8 cellular contexts compared by ENCODE assay signal in the genomic region with DNA sequence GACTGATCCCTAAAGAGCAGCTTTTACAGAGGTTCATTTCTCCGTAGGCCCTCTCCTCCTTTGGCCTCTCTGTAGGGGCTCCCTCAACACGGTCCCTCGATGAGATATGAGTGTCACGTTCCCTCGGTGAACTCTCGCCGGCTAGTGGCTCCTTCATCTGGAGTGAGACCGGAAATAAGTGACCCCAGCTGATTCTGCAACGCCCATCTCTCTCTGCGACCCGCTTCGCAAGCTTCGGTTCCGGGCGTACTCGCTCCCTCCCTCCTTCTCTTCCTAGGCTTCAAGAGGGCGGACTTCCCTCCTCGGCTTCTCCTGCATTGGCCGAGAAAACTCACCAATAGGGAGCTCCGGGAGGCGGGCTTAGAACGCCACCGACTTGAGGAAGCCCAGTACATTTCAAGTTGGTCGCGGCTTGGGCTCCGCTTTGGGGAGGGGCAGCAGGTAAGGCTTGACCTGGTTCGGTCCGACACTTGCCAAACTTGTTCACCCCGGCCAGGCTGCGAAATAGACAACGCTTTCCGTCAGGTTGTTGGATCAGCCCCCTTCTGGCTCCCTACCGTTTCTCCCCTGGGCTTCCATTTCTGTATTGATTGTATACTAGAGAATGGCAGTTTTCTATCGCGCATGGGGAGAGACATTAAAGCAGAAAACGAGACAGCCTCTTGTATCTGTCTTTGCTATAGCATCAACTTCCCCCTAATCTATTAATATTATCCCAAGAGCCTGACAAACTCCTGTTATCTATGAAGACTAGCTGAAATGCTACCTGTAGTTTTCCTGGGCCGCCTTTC. TPM values are rescaled to one million over a fixed set of nuclear protein-coding genes. Genes with fewer than 3 reads are reported as not detected.
A peak's percentile ranks its signal among the peaks of the same experiment; 100 is the strongest.
DNase-seq lines count a peak whose midpoint lies in the region; ATAC-seq, FAIRE-seq and TF ChIP-seq lines count a peak whose summit lies in the region.

A gene (minus strand): TSS at position 248 of the 791 bp plus-strand sequence. CDS start 2,816 bp downstream, outside the sequence.
A gene with protein sequence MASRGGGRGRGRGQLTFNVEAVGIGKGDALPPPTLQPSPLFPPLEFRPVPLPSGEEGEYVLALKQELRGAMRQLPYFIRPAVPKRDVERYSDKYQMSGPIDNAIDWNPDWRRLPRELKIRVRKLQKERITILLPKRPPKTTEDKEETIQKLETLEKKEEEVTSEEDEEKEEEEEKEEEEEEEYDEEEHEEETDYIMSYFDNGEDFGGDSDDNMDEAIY (plus strand): TSS at position 363 of the 791 bp plus-strand sequence. CDS start 10,176 bp downstream, outside the sequence.

- H3K27me3 ChIP-seq in HepG2 (ENCODE audit: control insufficient read depth in 1 of 2, insufficient read depth in 2 of 2, low read length in 2 of 2): peaks cover 0 to 25% of the 10 kb centered on the region in 2 experiments; a peak in 3 of 5 replicates

- TF ChIP-seq POLR2A in HepG2 (IDR thresholded peaks at IDR 0.05; ENCODE audit: insufficient read depth in 1 of 2, low read depth in 2 of 2, low read length in 2 of 2): peak; percentile 57 to 85

- H3K9me3 Mint-ChIP-seq in activated CD4-positive, alpha-beta T cell treated with anti-CD3 and anti-CD28 coated beads, Interleukin-2, amount 10 ng/mL, durations not matched to agents 7 days and 5 days: peaks cover 7% of the 10 kb centered on the region
- peaks cover 7% of the 10 kb centered on the region for H3K9me3 Mint-ChIP-seq in dendritic cell treated with granulocyte-macrophage colony-stimulating factor and Interleukin-4, amounts not matched to agents 40 ng/mL and 50 ng/mL, for 4 days

- FAIRE-seq in HepG2 (lab: Jason Lieb, UNC): peak; percentile 97

- CTCF ChIA-PET in activated CD4-positive, alpha-beta T cell treated with anti-CD3 and anti-CD28 coated beads, Interleukin-2, amount 10 ng/mL, durations not matched to agents 7 days and 5 days (lab: Charles Lee): interaction anchor here (0.7 to 3.9 kb wide), 10 partner anchors 8 to 119 kb away, joined by 3 to 43 read pairs (median 5); a partner anchor contains a TSS
- CTCF ChIA-PET in HepG2 (lab: Yijun Ruan, JAX; ENCODE audit: low intra/inter-chr PET ratio, low total read pairs): no interaction called here

- TF ChIP-seq RAD21 in HepG2 (CRISPR knock-in tag; IDR thresholded peaks at IDR 0.05): 0 out of 2 replicates have a peak, but pooled peaks have one; percentile 29

- no peaks in the 10 kb centered on the region for H4K20me1 ChIP-seq in HepG2 (ENCODE audit: insufficient read depth, low read length)

- H3K4me2 ChIP-seq in HepG2 (ENCODE audit: low read depth, low read length): peak within 1 kb of the TSS; percentile 93

- H3K4me3 Mint-ChIP-seq in activated CD4-positive, alpha-beta T cell treated with anti-CD3 and anti-CD28 coated beads, Interleukin-2, amount 10 ng/mL, durations not matched to agents 7 days and 5 days: peak within 1 kb of the TSS; percentile 95
- H3K4me3 Mint-ChIP-seq in dendritic cell treated with granulocyte-macrophage colony-stimulating factor and Interleukin-4, amounts not matched to agents 40 ng/mL and 50 ng/mL, for 4 days: peak within 1 kb of the TSS; percentile 85

- H3K27ac Mint-ChIP-seq in activated CD4-positive, alpha-beta T cell treated with anti-CD3 and anti-CD28 coated beads, Interleukin-2, amount 10 ng/mL, durations not matched to agents 7 days and 5 days: peak within 1 kb of the TSS; percentile 89
- peak within 1 kb of the TSS; percentile 94 for H3K27ac Mint-ChIP-seq in dendritic cell treated with granulocyte-macrophage colony-stimulating factor and Interleukin-4, amounts not matched to agents 40 ng/mL and 50 ng/mL, for 4 days

- in situ Hi-C loops in HepG2 (cut with HindIII; ENCODE audit: extremely low pct_ligation_motif_present, low pct_unique_long_range_greater_than_20kb): loop anchor here (5.0 kb wide), 1 partner anchor 37 kb away; a partner anchor contains a TSS

- H3K4me3 ChIP-seq in HepG2 (replicated peaks in 1 of 3; ENCODE audit: insufficient read depth in 1 of 3, low read depth in 2 of 3, low read length in 3 of 3): peak within 1 kb of the TSS; percentile 77 to 84 (median 82)

- DNase-seq in C1 segment of cervical spinal cord (lab: John Stamatoyannopoulos, UW) (peak; percentile 69 to 98 (median 89)), NCI-H526 treated with DMSO at 0.1 percent for 48 hours (lab: John Stamatoyannopoulos, UW) (peak; percentile 98), HepG2 (ENCODE audit: low spot score) (peak; percentile 92)
- peak; percentile 97 for DNase-seq in activated CD4-positive, alpha-beta T cell treated with anti-CD3 and anti-CD28 coated beads, Interleukin-2, amount 10 ng/mL, durations not matched to agents 7 days and 5 days
- DNase-seq in stimulated activated CD4-positive, alpha-beta T cell treated with anti-CD3 and anti-CD28 coated beads, Interleukin-2, amount 100 ng/mL, for 48 hours: peak; percentile 80 to 87

- under 1% methylated on average over 34 of the region's 37 CpGs for WGBS in HepG2 (ENCODE audit: low lambda C conversion rate)

- ATAC-seq in GM19324 (IDR thresholded peaks at IDR 0.05; ENCODE audit: low FRiP score, unreplicated experiment) (peak; percentile 92), HG03460 (IDR thresholded peaks at IDR 0.05; ENCODE audit: unreplicated experiment) (peak; percentile 87), HepG2 (peak; percentile 88)

- TF ChIP-seq EP300 in HepG2 (IDR thresholded peaks at IDR 0.05; ENCODE audit: low read depth in 2 of 2, low read length in 2 of 2) (no peak), HepG2 (CRISPR knock-in tag; IDR thresholded peaks at IDR 0.05; ENCODE audit: borderline replicate concordance) (no peak)

- peaks cover 42% of the 10 kb centered on the region for H3K4me1 ChIP-seq in HepG2 (ENCODE audit: insufficient read depth, low read length)

- peaks cover 1% of the 10 kb centered on the region for H3K27me3 Mint-ChIP-seq in activated CD4-positive, alpha-beta T cell treated with anti-CD3 and anti-CD28 coated beads, Interleukin-2, amount 10 ng/mL, durations not matched to agents 7 days and 5 days
- H3K27me3 Mint-ChIP-seq in dendritic cell treated with granulocyte-macrophage colony-stimulating factor and Interleukin-4, amounts not matched to agents 40 ng/mL and 50 ng/mL, for 4 days: peaks cover 29% of the 10 kb centered on the region

- peak within 1 kb of the TSS; percentile 78 for H3K9ac ChIP-seq in HepG2 (ENCODE audit: insufficient read depth, low read depth, low read length)

- TF ChIP-seq CTCF in HepG2 (CRISPR knock-in tag; IDR thresholded peaks at IDR 0.05): peak; percentile 22

- peaks cover 51% of the 10 kb centered on the region for H3K4me1 Mint-ChIP-seq in activated CD4-positive, alpha-beta T cell treated with anti-CD3 and anti-CD28 coated beads, Interleukin-2, amount 10 ng/mL, durations not matched to agents 7 days and 5 days
- peaks cover 55% of the 10 kb centered on the region for H3K4me1 Mint-ChIP-seq in dendritic cell treated with granulocyte-macrophage colony-stimulating factor and Interleukin-4, amounts not matched to agents 40 ng/mL and 50 ng/mL, for 4 days (ENCODE audit: low read depth)

- intact Hi-C loops in dendritic cell treated with granulocyte-macrophage colony-stimulating factor and Interleukin-4, amounts not matched to agents 40 ng/mL and 50 ng/mL, for 4 days (cut with micrococcal nuclease): loop anchor here (2.0 kb wide), 1 partner anchor 38 kb away; a partner anchor contains a TSS
- intact Hi-C loops in HepG2 (cut with micrococcal nuclease; ENCODE audit: unreplicated experiment): loop anchor here (2.0 to 5.0 kb wide), 3 partner anchors 38 to 107 kb away; a partner anchor contains a TSS

- POLR2A ChIA-PET in activated CD4-positive, alpha-beta T cell treated with anti-CD3 and anti-CD28 coated beads, Interleukin-2, amount 10 ng/mL, durations not matched to agents 7 days and 5 days (lab: Charles Lee): interaction anchor here (0.6 to 1.4 kb wide), 6 partner anchors 9 to 87 kb away, joined by 3 to 6 read pairs (median 4); a partner anchor contains a TSS
- POLR2A ChIA-PET in HepG2 (lab: Yijun Ruan, JAX): interaction anchor here (0.7 to 3.4 kb wide), 26 partner anchors 8 to 254 kb away, joined by 3 to 51 read pairs (median 4); a partner anchor contains a TSS

- no peaks in the 10 kb centered on the region for H3K36me3 ChIP-seq in HepG2 (replicated peaks in 1 of 2; ENCODE audit: control insufficient read depth in 1 of 2, insufficient read depth in 2 of 2, low read length in 2 of 2)

- H3K9me3 ChIP-seq in HepG2 (ENCODE audit: low read length): no peaks in the 10 kb centered on the region

- H3K79me2 ChIP-seq in HepG2 (ENCODE audit: insufficient read depth, low read length): no peaks in the 10 kb centered on the region

- H3K27ac ChIP-seq in HepG2 (ENCODE audit: extremely low read length, insufficient read depth, low read length): peak within 1 kb of the TSS; percentile 70

- BruUV-seq in HepG2 (replicated peaks; lab: Mats Ljungman, UMichigan): no TSS peak

- H3K36me3 Mint-ChIP-seq in activated CD4-positive, alpha-beta T cell treated with anti-CD3 and anti-CD28 coated beads, Interleukin-2, amount 10 ng/mL, durations not matched to agents 7 days and 5 days (ENCODE audit: low read depth): peaks cover 11% of the 10 kb centered on the region
- H3K36me3 Mint-ChIP-seq in dendritic cell treated with granulocyte-macrophage colony-stimulating factor and Interleukin-4, amounts not matched to agents 40 ng/mL and 50 ng/mL, for 4 days (ENCODE audit: low read depth): peaks cover 27% of the 10 kb centered on the region

- peak within 1 kb of the TSS; percentile 92 for H2AFZ ChIP-seq in HepG2 (ENCODE audit: low read length)

RNA-seq across cellular contexts. Expression of the first gene that starts in this region (rescaled TPM):
- 1 to 10 TPM; 2.0 to 2.2 TPM for total RNA-seq in activated CD4-positive, alpha-beta T cell treated with anti-CD3 and anti-CD28 coated beads, Interleukin-2, amount 10 ng/mL, durations not matched to agents 7 days and 5 days
- 0.07 and 0.14 TPM in 2 replicates for total RNA-seq in HepG2 (2016; rRNA removed; fragmentation: Illumina TruSeq; extraction: Trizol)
- total RNA-seq in HepG2 (2016; cell fraction: cytosol; rRNA removed; fragmentation: Illumina TruSeq; extraction: Trizol; ENCODE audit: low read depth): not detected in 2 replicates
- total RNA-seq in HepG2 (2016; cell fraction: insoluble cytoplasmic fraction; rRNA removed; fragmentation: Illumina TruSeq; extraction: Trizol): 0.04 TPM in 1 of 2 replicates, not detected in the other
- 0.03 and 0.07 TPM in 2 replicates for total RNA-seq in HepG2 (2016; cell fraction: membrane; rRNA removed; fragmentation: Illumina TruSeq; extraction: Trizol)
- 0.13 and 0.19 TPM in 2 replicates for total RNA-seq in HepG2 (2016; cell fraction: nucleus; rRNA removed; fragmentation: Illumina TruSeq; extraction: Trizol)
- 0.05 and 0.07 TPM in 2 replicates for polyA plus RNA-seq in HepG2 (2011; rRNA removed)
- polyA plus RNA-seq in HepG2 (2011; cell fraction: cytosol; rRNA removed): 0.04 and 0.05 TPM in 2 replicates
- polyA plus RNA-seq in HepG2 (2011; cell fraction: nucleus; rRNA removed): 0.47 and 0.53 TPM in 2 replicates
- 0.11 and 0.19 TPM in 2 replicates for polyA plus RNA-seq in HepG2 (2012)
- polyA plus RNA-seq in HepG2 (2016; cell fraction: cytosol; fragmentation: Illumina TruSeq; extraction: Trizol; ENCODE audit: low read depth): not detected in 2 replicates
- polyA plus RNA-seq in HepG2 (2016; cell fraction: insoluble cytoplasmic fraction; fragmentation: Illumina TruSeq; extraction: Trizol; ENCODE audit: low read depth): 0.08 TPM in 1 of 2 replicates, not detected in the other
- 0.05 TPM in 1 of 2 replicates, not detected in the other for polyA plus RNA-seq in HepG2 (2016; cell fraction: membrane; fragmentation: Illumina TruSeq; extraction: Trizol; ENCODE audit: low read depth)
- polyA plus RNA-seq in HepG2 (2016; cell fraction: nucleus; fragmentation: Illumina TruSeq; extraction: Trizol; ENCODE audit: insufficient read depth, low read depth): 0.12 and 0.16 TPM in 2 replicates
- 0.08 and 1.4 TPM in 2 replicates for polyA minus RNA-seq in HepG2 (2011; rRNA and poly(A)+ RNA removed; ENCODE audit: low replicate concordance)
- not detected in 2 replicates for polyA minus RNA-seq in HepG2 (2011; cell fraction: cytosol; rRNA and poly(A)+ RNA removed)
- 0.25 and 0.39 TPM in 2 replicates for polyA minus RNA-seq in HepG2 (2011; cell fraction: nucleus; rRNA and poly(A)+ RNA removed)

RNA-seq across cellular contexts. Expression of the second gene that starts in this region (rescaled TPM):
- total RNA-seq in activated CD4-positive, alpha-beta T cell treated with anti-CD3 and anti-CD28 coated beads, Interleukin-2, amount 10 ng/mL, durations not matched to agents 7 days and 5 days: 10 to 100 TPM; 27.3 to 29.2 TPM
- total RNA-seq in HepG2 (2016; rRNA removed; fragmentation: Illumina TruSeq; extraction: Trizol): 12.4 and 15.3 TPM in 2 replicates
- total RNA-seq in HepG2 (2016; cell fraction: cytosol; rRNA removed; fragmentation: Illumina TruSeq; extraction: Trizol; ENCODE audit: low read depth): 7.1 and 7.5 TPM in 2 replicates
- 12.8 and 14.4 TPM in 2 replicates for total RNA-seq in HepG2 (2016; cell fraction: insoluble cytoplasmic fraction; rRNA removed; fragmentation: Illumina TruSeq; extraction: Trizol)
- total RNA-seq in HepG2 (2016; cell fraction: membrane; rRNA removed; fragmentation: Illumina TruSeq; extraction: Trizol): 15.4 and 17.0 TPM in 2 replicates
- total RNA-seq in HepG2 (2016; cell fraction: nucleus; rRNA removed; fragmentation: Illumina TruSeq; extraction: Trizol): 5.4 and 6.2 TPM in 2 replicates
- polyA plus RNA-seq in HepG2 (2011; rRNA removed): 10.8 and 11.5 TPM in 2 replicates
- polyA plus RNA-seq in HepG2 (2011; cell fraction: cytosol; rRNA removed): 7.4 and 7.9 TPM in 2 replicates
- polyA plus RNA-seq in HepG2 (2011; cell fraction: nucleus; rRNA removed): 5.1 and 6.2 TPM in 2 replicates
- polyA plus RNA-seq in HepG2 (2012): 14.4 and 20.2 TPM in 2 replicates
- 10.0 and 10.7 TPM in 2 replicates for polyA plus RNA-seq in HepG2 (2016; cell fraction: cytosol; fragmentation: Illumina TruSeq; extraction: Trizol; ENCODE audit: low read depth)
- 21.5 and 23.2 TPM in 2 replicates for polyA plus RNA-seq in HepG2 (2016; cell fraction: insoluble cytoplasmic fraction; fragmentation: Illumina TruSeq; extraction: Trizol; ENCODE audit: low read depth)
- polyA plus RNA-seq in HepG2 (2016; cell fraction: membrane; fragmentation: Illumina TruSeq; extraction: Trizol; ENCODE audit: low read depth): 20.0 and 21.6 TPM in 2 replicates
- polyA plus RNA-seq in HepG2 (2016; cell fraction: nucleus; fragmentation: Illumina TruSeq; extraction: Trizol; ENCODE audit: insufficient read depth, low read depth): 11.4 and 13.9 TPM in 2 replicates
- 2.5 and 3.4 TPM in 2 replicates for polyA minus RNA-seq in HepG2 (2011; rRNA and poly(A)+ RNA removed; ENCODE audit: low replicate concordance)
- polyA minus RNA-seq in HepG2 (2011; cell fraction: cytosol; rRNA and poly(A)+ RNA removed): 2.5 and 4.6 TPM in 2 replicates
- 5.0 and 6.6 TPM in 2 replicates for polyA minus RNA-seq in HepG2 (2011; cell fraction: nucleus; rRNA and poly(A)+ RNA removed)

Comparison
In these comparisons a context has a peak if more than half of its experiments do, and no peak if none do; other contexts are left out.
1. Peak in every context shown above with its lines: DNase-seq, ATAC-seq, H3K4me3 ChIP-seq and H3K27ac ChIP-seq.